In the genomic region with DNA sequence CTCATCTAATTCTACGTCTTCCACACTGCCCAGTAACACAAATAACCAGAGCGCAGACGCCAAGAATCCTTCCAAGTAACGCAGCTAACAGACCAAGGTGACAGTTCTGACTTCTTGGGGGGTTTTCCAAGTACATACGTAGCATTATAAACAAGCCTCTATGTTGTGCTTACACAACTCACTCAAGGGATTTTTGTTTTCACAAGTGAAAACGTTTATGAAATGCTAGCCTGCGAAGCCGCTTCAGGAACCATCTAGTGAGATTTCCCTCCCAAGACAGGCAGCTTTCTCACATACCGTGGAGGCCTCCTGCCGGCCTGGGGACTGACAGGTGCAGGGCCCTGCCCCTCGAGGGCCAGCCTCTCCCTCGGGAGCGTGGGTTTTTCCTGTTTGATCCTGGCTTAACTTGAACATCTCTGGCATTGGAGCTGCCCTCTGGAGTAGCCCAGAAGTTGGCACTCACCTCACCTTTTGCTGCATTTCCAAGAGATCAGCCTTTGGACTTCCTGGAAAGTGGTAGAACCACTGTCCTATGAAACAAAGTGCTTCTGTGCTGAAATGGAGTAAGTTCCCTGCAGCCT, we compare ENCODE assay signal across 9 cellular contexts.
DNase-seq lines count a peak whose midpoint lies in the region; ATAC-seq and TF ChIP-seq lines count a peak whose summit lies in the region.
"Had no signal": no experiment of that assay in that cellular context is flagged by ENCODE, and none has a peak within 500 bp of the region (broad histone marks: within the 10 kb centered on the region; RNA-seq: fewer than 3 reads in every experiment).

No MANE protein-coding gene starts in this region.

- H3K4me3 Mint-ChIP-seq in activated CD8-positive, alpha-beta T cell treated with anti-CD3 and anti-CD28 coated beads for 36 hours, result no peak overlapping the region
- no peak overlapping the region for H3K4me3 Mint-ChIP-seq in activated naive CD4-positive, alpha-beta T cell treated with anti-CD3 and anti-CD28 coated beads for 36 hours

- peak; percentile 59 for ATAC-seq in GM21390 (IDR thresholded peaks at IDR 0.05; ENCODE audit: unreplicated experiment)
- ATAC-seq in HG03342 (IDR thresholded peaks at IDR 0.05; ENCODE audit: unreplicated experiment), result peak; percentile 47
- no peak for ATAC-seq in activated CD8-positive, alpha-beta T cell treated with anti-CD3 and anti-CD28 coated beads for 36 hours
- ATAC-seq: gastrocnemius medialis had no signal

- peak; percentile 68 for DNase-seq in GM13976 (ENCODE audit: low spot score)
- peak; percentile 37 for DNase-seq in islet precursor cell
- DNase-seq in hippocampal formation (lab: John Stamatoyannopoulos, UW), result no peak
- DNase-seq in activated CD8-positive, alpha-beta T cell treated with anti-CD3 and anti-CD28 coated beads for 36 hours, result no peak
- DNase-seq in activated naive CD4-positive, alpha-beta T cell treated with anti-CD3 and anti-CD28 coated beads for 36 hours, result no peak
- no peak for DNase-seq in DMS79 treated with DMSO at 0.1 percent for 48 hours (lab: John Stamatoyannopoulos, UW)
- DNase-seq: gastrocnemius medialis had no signal

- H3K27ac Mint-ChIP-seq in activated CD8-positive, alpha-beta T cell treated with anti-CD3 and anti-CD28 coated beads for 36 hours, result no peak overlapping the region
- H3K27ac Mint-ChIP-seq in activated naive CD4-positive, alpha-beta T cell treated with anti-CD3 and anti-CD28 coated beads for 36 hours, result no peak overlapping the region

- in situ Hi-C loops in GM13976 (cut with MboI; ENCODE audit: low sequenced_read_pairs, unreplicated experiment), result loop anchor here (10.0 to 25.0 kb wide), 2 partner anchors 177 to 681 kb away; no protein-coding TSS in a partner anchor

- no peaks in the 10 kb centered on the region for H3K27me3 Mint-ChIP-seq in activated CD8-positive, alpha-beta T cell treated with anti-CD3 and anti-CD28 coated beads for 36 hours
- no peaks in the 10 kb centered on the region for H3K27me3 Mint-ChIP-seq in activated naive CD4-positive, alpha-beta T cell treated with anti-CD3 and anti-CD28 coated beads for 36 hours (ENCODE audit: low read depth)

- no peaks in the 10 kb centered on the region for H3K36me3 Mint-ChIP-seq in activated CD8-positive, alpha-beta T cell treated with anti-CD3 and anti-CD28 coated beads for 36 hours (ENCODE audit: low read depth)
- H3K36me3 Mint-ChIP-seq in activated naive CD4-positive, alpha-beta T cell treated with anti-CD3 and anti-CD28 coated beads for 36 hours (ENCODE audit: low read depth), result peaks cover 4% of the 10 kb centered on the region

- no peaks in the 10 kb centered on the region for H3K9me3 Mint-ChIP-seq in activated CD8-positive, alpha-beta T cell treated with anti-CD3 and anti-CD28 coated beads for 36 hours
- no peaks in the 10 kb centered on the region for H3K9me3 Mint-ChIP-seq in activated naive CD4-positive, alpha-beta T cell treated with anti-CD3 and anti-CD28 coated beads for 36 hours

- intact Hi-C loops in activated CD8-positive, alpha-beta T cell treated with anti-CD3 and anti-CD28 coated beads for 36 hours (cut with micrococcal nuclease), result loop anchor here (5.0 kb wide), 1 partner anchor 104 kb away; no protein-coding TSS in a partner anchor
- intact Hi-C loops in activated naive CD4-positive, alpha-beta T cell treated with anti-CD3 and anti-CD28 coated beads for 36 hours (cut with micrococcal nuclease), result loop anchor here (5.0 kb wide), 3 partner anchors 159 to 671 kb away; a partner anchor contains a TSS

- CTCF ChIA-PET in activated CD8-positive, alpha-beta T cell treated with anti-CD3 and anti-CD28 coated beads for 36 hours (lab: Charles Lee), result interaction anchor here (1.3 to 1.7 kb wide), 4 partner anchors 10 to 180 kb away, joined by 3 to 6 read pairs (median 4); no protein-coding TSS in a partner anchor
- CTCF ChIA-PET in activated naive CD4-positive, alpha-beta T cell treated with anti-CD3 and anti-CD28 coated beads for 36 hours (lab: Charles Lee), result interaction anchor here (2.3 to 8.1 kb wide), 2 partner anchors 60 to 179 kb away, joined by 6 to 117 read pairs; no protein-coding TSS in a partner anchor

- peak; percentile 22 for TF ChIP-seq CTCF in GM13976 (IDR thresholded peaks at IDR 0.05; ENCODE audit: borderline replicate concordance, control extremely low read depth, extremely low read depth, insufficient read depth, missing control alignments)
- no peak for TF ChIP-seq CTCF in activated CD8-positive, alpha-beta T cell treated with anti-CD3 and anti-CD28 coated beads for 36 hours (IDR thresholded peaks at IDR 0.05)

- POLR2A ChIA-PET in activated CD8-positive, alpha-beta T cell treated with anti-CD3 and anti-CD28 coated beads for 36 hours (lab: Charles Lee), result no interaction called here

- H3K4me1 Mint-ChIP-seq in activated CD8-positive, alpha-beta T cell treated with anti-CD3 and anti-CD28 coated beads for 36 hours (ENCODE audit: low read depth), result peaks cover 6% of the 10 kb centered on the region
- peaks cover 5% of the 10 kb centered on the region for H3K4me1 Mint-ChIP-seq in activated naive CD4-positive, alpha-beta T cell treated with anti-CD3 and anti-CD28 coated beads for 36 hours (ENCODE audit: low read depth)

Comparison
In these comparisons a context has a peak if more than half of its experiments do, and no peak if none do; other contexts are left out.
1. DNase-seq: peak in GM13976 (single experiment) and islet precursor cell (single experiment); none in hippocampal formation (0 of 2), activated CD8-positive, alpha-beta T cell treated with anti-CD3 and anti-CD28 coated beads for 36 hours (single experiment), activated naive CD4-positive, alpha-beta T cell treated with anti-CD3 and anti-CD28 coated beads for 36 hours (single experiment) and DMS79 treated with DMSO at 0.1 percent for 48 hours (single experiment).